1 cellular context compared by ENCODE assay signal in genomic region chr5:82139837-82140236, GRCh38.
DNase-seq lines count a peak whose midpoint lies in the region; TF ChIP-seq lines count a peak whose summit lies in the region.
"Not testable (repeated sequence)": the region's sequence is repeated elsewhere in the genome, so short reads cannot be mapped to it uniquely, and the experiment has no call there.

No MANE protein-coding gene starts in this region.

- DNase-seq in glutamatergic neuron: peak; percentile 13

- H3K9me3 Mint-ChIP-seq in glutamatergic neuron (ENCODE audit: unreplicated experiment): peaks cover 20% of the 10 kb centered on the region

- H3K27ac Mint-ChIP-seq in glutamatergic neuron (ENCODE audit: unreplicated experiment): not testable (repeated sequence)

- not testable (repeated sequence) for H3K4me3 Mint-ChIP-seq in glutamatergic neuron (ENCODE audit: unreplicated experiment)

- not testable (repeated sequence) for TF ChIP-seq CTCF in glutamatergic neuron (IDR thresholded peaks at IDR 0.05; ENCODE audit: partially characterized antibody, unreplicated experiment)

- H3K27me3 Mint-ChIP-seq in glutamatergic neuron (ENCODE audit: unreplicated experiment): not testable (repeated sequence)

- peaks cover 39% of the 10 kb centered on the region for H3K36me3 Mint-ChIP-seq in glutamatergic neuron (ENCODE audit: unreplicated experiment)

- not testable (repeated sequence) for H3K4me1 Mint-ChIP-seq in glutamatergic neuron (ENCODE audit: low read depth, unreplicated experiment)
